Comparison of ENCODE assay signal across 20 cellular contexts in the genomic region with DNA sequence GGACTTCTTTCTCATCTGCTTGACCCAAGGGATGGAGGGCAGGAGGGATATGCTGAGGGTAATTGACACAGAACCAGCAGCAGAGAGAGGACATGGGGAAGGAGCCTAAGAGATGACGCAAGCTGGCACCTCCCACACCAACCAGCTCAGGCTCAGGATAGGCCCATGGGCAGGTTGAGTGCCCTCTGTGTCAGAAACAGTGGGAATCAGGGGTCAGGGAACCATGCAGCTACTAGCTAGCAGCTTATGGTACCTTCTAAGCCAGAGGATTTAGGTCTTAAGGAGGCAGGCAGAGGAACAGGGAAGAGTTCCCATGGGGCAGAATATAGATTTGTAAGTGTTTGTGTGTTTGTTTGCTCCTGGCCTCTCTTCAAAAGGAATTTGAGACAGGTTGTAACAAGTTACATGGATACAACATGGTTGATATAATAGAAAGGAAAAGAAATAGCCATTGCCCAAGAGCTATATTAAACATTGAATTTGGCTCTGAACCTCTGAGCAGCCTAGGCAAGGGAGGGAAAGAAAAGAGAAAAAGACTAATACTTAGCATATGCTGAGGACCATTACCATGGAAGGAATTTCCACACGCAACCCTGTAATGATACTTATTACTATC. TPM values are rescaled to one million over a fixed set of nuclear protein-coding genes. Genes with fewer than 3 reads are reported as not detected.
DNase-seq lines count a peak whose midpoint lies in the region; ATAC-seq and TF ChIP-seq lines count a peak whose summit lies in the region.
"Had no signal": no experiment of that assay in that cellular context is flagged by ENCODE, and none has a peak within 500 bp of the region (broad histone marks: within the 10 kb centered on the region; RNA-seq: fewer than 3 reads in every experiment).

No MANE protein-coding gene starts in this region.

- H3K36me3 ChIP-seq in WERI-Rb-1 (no peaks in the 10 kb centered on the region), gastroesophageal sphincter (no peaks in the 10 kb centered on the region), thoracic aorta (no peaks in the 10 kb centered on the region)

- DNase-seq in NB4 (ENCODE audit: low read depth) (peak; percentile 64), WERI-Rb-1 (peak; percentile 13), thoracic aorta (ENCODE audit: low spot score) (no peak), hepatic stellate cell (ENCODE audit: low spot score) (no peak)
- no peak for DNase-seq in stimulated activated CD4-positive, alpha-beta T cell treated with anti-CD3 and anti-CD28 coated beads, Interleukin-15, amount 100 ng/mL, for 24 hours
- no peak for DNase-seq in activated CD8-positive, alpha-beta memory T cell treated with anti-CD3 and anti-CD28 coated beads, Interleukin-2, amount 50 U/mL, for 4 hours
- DNase-seq: activated CD4-positive, alpha-beta T cell treated with anti-CD3 and anti-CD28 coated beads, Interleukin-2, amount 10 ng/mL, durations not matched to agents 7 days and 5 days; activated naive CD4-positive, alpha-beta T cell treated with Interleukin-2 at 50 U/mL for 16 hours; Caco-2; foreskin melanocyte; HCEC 1CT; NCI-H1092 treated with DMSO at 0.1 percent for 48 hours; NCI-H2227 treated with DMSO at 0.1 percent for 48 hours; occipital lobe; RPMI8226; stimulated activated CD4-positive, alpha-beta T cell treated with anti-CD3 and anti-CD28 coated beads, Interleukin-2, amount 100 ng/mL, for 24 hours; SW 1271 had no signal

- H3K27ac ChIP-seq in WERI-Rb-1 (no peak overlapping the region), gastroesophageal sphincter (peak overlapping the region; percentile 87 to 99 (median 90)), thoracic aorta (peak overlapping the region; percentile 94 to 95)
- H3K27ac ChIP-seq: KMS-11 had no signal

- ATAC-seq in gastroesophageal sphincter (no peak), thoracic aorta (ENCODE audit: insufficient number of reproducible peaks, low FRiP score, low read depth) (no peak)
- ATAC-seq: sciatic nerve had no signal

- TF ChIP-seq POLR2A in NB4 (IDR thresholded peaks at IDR 0.05; ENCODE audit: extremely low read depth, insufficient read length), result no peak
- no peak for TF ChIP-seq POLR2A in gastroesophageal sphincter (IDR thresholded peaks at IDR 0.05)

- TF ChIP-seq EP300 in gastroesophageal sphincter (IDR thresholded peaks at IDR 0.05), result no peak

- WGBS in gastroesophageal sphincter (ENCODE audit: low coverage in 1 of 2), 2 donors, result 43 to 83% methylated on average over 1 of the region's 2 CpGs

- H3K27me3 ChIP-seq in WERI-Rb-1 (ENCODE audit: insufficient read depth, low read depth, severe bottlenecking) (peaks cover 61% of the 10 kb centered on the region), gastroesophageal sphincter (no peaks in the 10 kb centered on the region), thoracic aorta (replicated peaks; ENCODE audit: insufficient read depth) (no peaks in the 10 kb centered on the region)

- peaks cover 9 to 82% (median 14%) of the 10 kb centered on the region in 3 donors for H3K4me1 ChIP-seq in gastroesophageal sphincter
- H3K4me1 ChIP-seq in thoracic aorta (ENCODE audit: control insufficient read depth in 1 of 2, low read depth in 2 of 2), result peaks cover 25 to 87% of the 10 kb centered on the region in 2 donors
- H3K4me1 ChIP-seq: Caco-2 had no signal

- H3K4me3 ChIP-seq in NB4 (ENCODE audit: low read depth, low read length) (no peak overlapping the region), WERI-Rb-1 (ENCODE audit: low read depth, low read length) (no peak overlapping the region), gastroesophageal sphincter (no peak overlapping the region), thoracic aorta (no peak overlapping the region)

- H3K9me3 ChIP-seq in WERI-Rb-1 (ENCODE audit: severe bottlenecking) (no peaks in the 10 kb centered on the region), gastroesophageal sphincter (no peaks in the 10 kb centered on the region), thoracic aorta (no peaks in the 10 kb centered on the region)
- H3K9me3 ChIP-seq: Caco-2 had no signal

- TF ChIP-seq CTCF in NB4 (IDR thresholded peaks at IDR 0.05; ENCODE audit: low read depth, low read length) (no peak), WERI-Rb-1 (IDR thresholded peaks at IDR 0.05; ENCODE audit: low read depth, low read length) (no peak), gastroesophageal sphincter (IDR thresholded peaks at IDR 0.05) (no peak), thoracic aorta (IDR thresholded peaks at IDR 0.05) (no peak)

RNA-seq across cellular contexts. Expression of a gene that starts 39.9 kb away (rescaled TPM):
- total RNA-seq in gastroesophageal sphincter (10 to 100 TPM; 19.5 to 57.1 (median 43.4) TPM), thoracic aorta (100 to 1,000 TPM; 125 to 230 TPM)

Comparison
In these comparisons a context has a peak if more than half of its experiments do, and no peak if none do; other contexts are left out.
1. DNase-seq: peak in NB4 (single experiment) and WERI-Rb-1 (single experiment); none in thoracic aorta (single experiment), stimulated activated CD4-positive, alpha-beta T cell treated with anti-CD3 and anti-CD28 coated beads, Interleukin-15, amount 100 ng/mL, for 24 hours (single experiment), activated CD8-positive, alpha-beta memory T cell treated with anti-CD3 and anti-CD28 coated beads, Interleukin-2, amount 50 U/mL, for 4 hours (single experiment) and hepatic stellate cell (single experiment).